In the genomic region with DNA sequence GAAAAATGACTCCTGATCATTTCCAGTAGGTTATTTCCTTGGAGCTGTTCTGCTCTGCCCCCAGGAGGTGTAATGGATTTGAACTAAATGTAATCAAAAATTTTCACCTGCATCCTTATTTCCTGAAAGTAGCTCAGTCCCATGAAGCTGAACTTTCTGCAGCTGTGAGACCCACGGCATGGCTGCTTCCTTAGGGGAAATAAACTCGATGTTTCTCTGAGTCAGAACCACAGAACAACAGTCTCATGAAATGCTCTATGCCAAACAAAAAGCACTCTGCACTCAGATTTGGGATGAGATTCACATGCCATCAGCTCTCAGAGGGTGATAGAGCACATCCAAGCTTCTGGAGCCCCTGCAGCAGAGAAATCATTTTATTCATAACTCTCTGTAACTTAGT, we compare ENCODE assay signal across 27 cellular contexts.
A peak's percentile ranks its signal among the peaks of the same experiment; 100 is the strongest.
DNase-seq lines count a peak whose midpoint lies in the region; ATAC-seq, FAIRE-seq and TF ChIP-seq lines count a peak whose summit lies in the region.
"Had no signal": no experiment of that assay in that cellular context is flagged by ENCODE, and none has a peak within 500 bp of the region (broad histone marks: within the 10 kb centered on the region; RNA-seq: fewer than 3 reads in every experiment).

No MANE protein-coding gene starts in this region.

- H3K4me1 ChIP-seq in GM23338 (ENCODE audit: insufficient read depth) (peaks cover 13% of the 10 kb centered on the region), K562 (replicated peaks in 1 of 2; ENCODE audit: control insufficient read depth in 2 of 2, insufficient read depth in 2 of 2, low read length in 2 of 2) (no peaks in the 10 kb centered on the region)
- H3K4me1 ChIP-seq: left ventricle myocardium inferior, prostate gland, upper lobe of left lung had no signal

- no peaks in the 10 kb centered on the region; the same call in 2 of the 3 replicates for H3K36me3 Mint-ChIP-seq in GM23338 (ENCODE audit: low read depth)
- H3K36me3 Mint-ChIP-seq in memory B cell, result peaks cover 48% of the 10 kb centered on the region
- H3K36me3 Mint-ChIP-seq in stimulated activated naive B cell treated with anti-CD40 and anti-IgM and Interleukin-4, amounts not matched to agents 10 μg/mL and 1 μg/mL and 100 μg/mL, for 72 hours, result peaks cover 12 to 20% of the 10 kb centered on the region in 2 donors
- H3K36me3 Mint-ChIP-seq in nephron progenitor cell (ENCODE audit: low read depth), result no peaks in the 10 kb centered on the region

- TF ChIP-seq POLR2A in K562 (conservative IDR thresholded peaks at IDR 0.05) (no peak), GM18505 (IDR thresholded peaks at IDR 0.05; ENCODE audit: borderline replicate concordance, extremely low read depth, insufficient read depth, insufficient read length) (no peak)

- intact Hi-C loops in K562 (cut with micrococcal nuclease), result no loop called here

- no peaks in the 10 kb centered on the region for H3F3A ChIP-seq in GM23338 (replicated peaks; ENCODE audit: low read depth)

- ATAC-seq in GM23338 (no peak), K562 (no peak), memory B cell (ENCODE audit: low read depth) (no peak), GM18505 (IDR thresholded peaks at IDR 0.05; ENCODE audit: unreplicated experiment) (no peak)
- ATAC-seq in stimulated activated naive B cell treated with anti-CD40 and anti-IgM and Interleukin-4, amounts not matched to agents 10 μg/mL and 1 μg/mL and 100 μg/mL, for 72 hours (replicated peaks), result peak; percentile 62 to 66
- ATAC-seq: activated CD8-positive, alpha-beta T cell treated with anti-CD3 and anti-CD28 coated beads, Interleukin-2, amount 10 ng/mL, durations not matched to agents 7 days and 5 days had no signal

- in situ Hi-C loops in K562 (cut with MboI), result no loop called here

- peak overlapping the region; percentile 57; the same call in 1 of the 2 replicates for H2AFZ ChIP-seq in GM23338
- H2AFZ ChIP-seq in K562 (ENCODE audit: low read depth, low read length), result no peak overlapping the region

- H3K9me3 Mint-ChIP-seq in GM23338, result no peaks in the 10 kb centered on the region; the same call in 2 of the 3 replicates
- peaks cover 1% of the 10 kb centered on the region for H3K9me3 Mint-ChIP-seq in memory B cell
- H3K9me3 Mint-ChIP-seq in stimulated activated naive B cell treated with anti-CD40 and anti-IgM and Interleukin-4, amounts not matched to agents 10 μg/mL and 1 μg/mL and 100 μg/mL, for 72 hours, result peaks cover 4% of the 10 kb centered on the region in 2 donors
- no peaks in the 10 kb centered on the region for H3K9me3 Mint-ChIP-seq in nephron progenitor cell
- H3K9me3 Mint-ChIP-seq: activated naive CD4-positive, alpha-beta T cell treated with anti-CD3 and anti-CD28 coated beads for 36 hours; T-helper 2 cell treated with Interferon-gamma antibody and Interleukin-4, amounts not matched to agents 5 μg/mL and 100 μg/mL, for 36 hours had no signal

- H3K79me2 ChIP-seq in GM23338 (replicated peaks; ENCODE audit: insufficient read depth) (no peaks in the 10 kb centered on the region), K562 (ENCODE audit: control insufficient read depth, insufficient read depth, low read length) (no peaks in the 10 kb centered on the region)

- H3K27me3 Mint-ChIP-seq in GM23338 (ENCODE audit: insufficient read depth, low read depth, poor library complexity) (no peaks in the 10 kb centered on the region), memory B cell (no peaks in the 10 kb centered on the region), nephron progenitor cell (ENCODE audit: low read depth, poor library complexity) (peaks cover 9% of the 10 kb centered on the region)
- no peaks in the 10 kb centered on the region for H3K27me3 Mint-ChIP-seq in stimulated activated naive B cell treated with anti-CD40 and anti-IgM and Interleukin-4, amounts not matched to agents 10 μg/mL and 1 μg/mL and 100 μg/mL, for 72 hours
- H3K27me3 Mint-ChIP-seq: CD4-positive, CD25-positive, alpha-beta regulatory T cell had no signal

- H3K4me1 Mint-ChIP-seq in GM23338, result peaks cover 10% of the 10 kb centered on the region
- peaks cover 56% of the 10 kb centered on the region for H3K4me1 Mint-ChIP-seq in memory B cell
- H3K4me1 Mint-ChIP-seq in stimulated activated naive B cell treated with anti-CD40 and anti-IgM and Interleukin-4, amounts not matched to agents 10 μg/mL and 1 μg/mL and 100 μg/mL, for 72 hours, result peaks cover 44 to 75% of the 10 kb centered on the region in 2 donors
- no peaks in the 10 kb centered on the region for H3K4me1 Mint-ChIP-seq in nephron progenitor cell

- 3% methylated on average over 2 of the region's 2 CpGs for WGBS in K562 (ENCODE audit: insufficient coverage, low coverage, missing lambda C conversion rate)

- no peak for TF ChIP-seq EP300 in K562 (IDR thresholded peaks at IDR 0.05; ENCODE audit: low read length)

- POLR2A ChIA-PET in K562 (lab: Yijun Ruan, JAX), result interaction anchor here (1.3 to 1.4 kb wide), 3 partner anchors 11 to 333 kb away, joined by 4 to 6 read pairs (median 6); partner anchors contain the start of gene BTG1

- 0 out of 2 replicates have a peak, but pooled peaks cover 5% of the 10 kb centered on the region for H3K9me2 ChIP-seq in GM23338 (ENCODE audit: insufficient read depth)

- H3K4me3 Mint-ChIP-seq in GM23338, result no peak overlapping the region
- peak overlapping the region; percentile 29 for H3K4me3 Mint-ChIP-seq in memory B cell
- peak overlapping the region; percentile 34 to 39 for H3K4me3 Mint-ChIP-seq in stimulated activated naive B cell treated with anti-CD40 and anti-IgM and Interleukin-4, amounts not matched to agents 10 μg/mL and 1 μg/mL and 100 μg/mL, for 72 hours
- no peak overlapping the region for H3K4me3 Mint-ChIP-seq in nephron progenitor cell
- H3K4me3 Mint-ChIP-seq: activated CD8-positive, alpha-beta T cell treated with anti-CD3 and anti-CD28 coated beads, Interleukin-2, amount 10 ng/mL, durations not matched to agents 7 days and 5 days; activated naive CD4-positive, alpha-beta T cell treated with anti-CD3 and anti-CD28 coated beads for 36 hours; CD4-positive, CD25-positive, alpha-beta regulatory T cell; T-helper 2 cell treated with Interferon-gamma antibody and Interleukin-4, amounts not matched to agents 5 μg/mL and 100 μg/mL, for 36 hours had no signal

- BruUV-seq in K562 (replicated peaks; lab: Mats Ljungman, UMichigan), result no TSS peak

- no peak for DNase-seq in GM23338 (ENCODE audit: low spot score)
- no peak for DNase-seq in K562 (ENCODE audit: extremely low read depth in 1 of 4, low spot score in 3 of 4)
- no peak for DNase-seq in memory B cell (ENCODE audit: low spot score in 2 of 2)
- no peak for DNase-seq in stimulated activated naive B cell treated with anti-CD40 and anti-IgM and Interleukin-4, amounts not matched to agents 10 μg/mL and 1 μg/mL and 100 μg/mL, for 72 hours
- no peak for DNase-seq in LoVo (ENCODE audit: low spot score)
- no peak for DNase-seq in nephron progenitor cell
- DNase-seq: activated CD8-positive, alpha-beta T cell treated with anti-CD3 and anti-CD28 coated beads, Interleukin-2, amount 10 ng/mL, durations not matched to agents 7 days and 5 days; activated naive CD4-positive, alpha-beta T cell treated with anti-CD3 and anti-CD28 coated beads for 36 hours; Calu3; CD4-positive, CD25-positive, alpha-beta regulatory T cell; central memory CD4-positive, alpha-beta T cell; cortex of kidney; islet precursor cell; Karpas-422; left ventricle myocardium inferior; NCI-H146; NCI-H2107; NCI-H774; SIG-M5; sigmoid colon; stimulated activated CD4-positive, alpha-beta T cell treated with anti-CD3 and anti-CD28 coated beads, Interleukin-4, amount 100 ng/mL, for 4 hours; upper lobe of left lung had no signal

- H3K27ac ChIP-seq in GM23338 (ENCODE audit: low read depth) (no peak overlapping the region), K562 (ENCODE audit: extremely low read depth, low read depth, low read length) (no peak overlapping the region)
- H3K27ac ChIP-seq: left ventricle myocardium inferior, prostate gland, upper lobe of left lung had no signal

- H4K20me1 ChIP-seq in GM23338 (replicated peaks; ENCODE audit: insufficient read depth) (no peaks in the 10 kb centered on the region), K562 (replicated peaks; ENCODE audit: control insufficient read depth, insufficient read depth, low read length) (no peaks in the 10 kb centered on the region)

- no peak overlapping the region for H3K27ac Mint-ChIP-seq in GM23338
- H3K27ac Mint-ChIP-seq in memory B cell, result peak overlapping the region; percentile 69
- peak overlapping the region; percentile 63 for H3K27ac Mint-ChIP-seq in stimulated activated naive B cell treated with anti-CD40 and anti-IgM and Interleukin-4, amounts not matched to agents 10 μg/mL and 1 μg/mL and 100 μg/mL, for 72 hours
- H3K27ac Mint-ChIP-seq in nephron progenitor cell, result no peak overlapping the region
- H3K27ac Mint-ChIP-seq: activated CD8-positive, alpha-beta T cell treated with anti-CD3 and anti-CD28 coated beads, Interleukin-2, amount 10 ng/mL, durations not matched to agents 7 days and 5 days; activated naive CD4-positive, alpha-beta T cell treated with anti-CD3 and anti-CD28 coated beads for 36 hours; CD4-positive, CD25-positive, alpha-beta regulatory T cell; T-helper 2 cell treated with Interferon-gamma antibody and Interleukin-4, amounts not matched to agents 5 μg/mL and 100 μg/mL, for 36 hours had no signal

- no peaks in the 10 kb centered on the region for H3K9me3 ChIP-seq in K562 (replicated peaks; ENCODE audit: control insufficient read depth, insufficient read depth, low read depth, low read length)
- H3K9me3 ChIP-seq: prostate gland, sigmoid colon, upper lobe of left lung had no signal

- H3K27me3 ChIP-seq in GM23338 (ENCODE audit: insufficient read depth) (no peaks in the 10 kb centered on the region), K562 (ENCODE audit: control insufficient read depth in 2 of 2, insufficient read depth in 2 of 2, low read length in 2 of 2) (no peaks in the 10 kb centered on the region)
- H3K27me3 ChIP-seq: sigmoid colon, upper lobe of left lung had no signal

- H3K4me3 ChIP-seq in GM23338, result no peak overlapping the region
- no peak overlapping the region for H3K4me3 ChIP-seq in K562
- H3K4me3 ChIP-seq: left ventricle myocardium inferior, prostate gland, sigmoid colon, upper lobe of left lung had no signal

- H3K9ac ChIP-seq in K562 (ENCODE audit: insufficient read depth in 1 of 2, low read depth in 2 of 2, low read length in 2 of 2), result no peak overlapping the region

- peak; percentile 6 for FAIRE-seq in K562 (lab: Jason Lieb, UNC)
- FAIRE-seq: endometrium, RCC 7860 had no signal

- CTCF ChIA-PET in K562 (lab: Yijun Ruan, JAX; ENCODE audit: low intra/inter-chr PET ratio), result no interaction called here

- H3K9me1 ChIP-seq in K562 (ENCODE audit: control insufficient read depth, insufficient read depth, low read length), result no peaks in the 10 kb centered on the region

- H3K36me3 ChIP-seq in GM23338 (ENCODE audit: insufficient read depth) (no peaks in the 10 kb centered on the region), K562 (ENCODE audit: control insufficient read depth, insufficient read depth, low read length) (no peaks in the 10 kb centered on the region)
- H3K36me3 ChIP-seq: left ventricle myocardium inferior, prostate gland, sigmoid colon, upper lobe of left lung had no signal

- no peak overlapping the region for H3K4me2 ChIP-seq in GM23338
- H3K4me2 ChIP-seq in K562 (ENCODE audit: insufficient read depth, low read length), result no peak overlapping the region

- 0 out of 4 replicates have a peak, but pooled peaks of 1 of the 2 experiments have one; percentile 13 for TF ChIP-seq RAD21 in K562 (CRISPR knock-in tag; conservative IDR thresholded peaks at IDR 0.05 in 1 of 2, IDR thresholded peaks at IDR 0.05 in 1 of 2)

- TF ChIP-seq CTCF in GM23338 (conservative IDR thresholded peaks at IDR 0.05; ENCODE audit: low read depth in 2 of 2), result no peak
- TF ChIP-seq CTCF in K562 (IDR thresholded peaks at IDR 0.05 in 2 of 3, conservative IDR thresholded peaks at IDR 0.05 in 1 of 3; ENCODE audit: insufficient read depth in 2 of 3, low read depth in 1 of 3, low read length in 3 of 3), result no peak
- TF ChIP-seq CTCF in nephron progenitor cell (IDR thresholded peaks at IDR 0.05), result no peak

Comparison
In these comparisons a context has a peak if more than half of its experiments do, and no peak if none do; other contexts are left out.
1. ATAC-seq: peak in stimulated activated naive B cell treated with anti-CD40 and anti-IgM and Interleukin-4, amounts not matched to agents 10 μg/mL and 1 μg/mL and 100 μg/mL, for 72 hours (2 of 2); none in GM23338 (single experiment), K562 (single experiment), memory B cell (single experiment) and GM18505 (single experiment).
2. H3K27ac Mint-ChIP-seq: peak in memory B cell (single experiment) and stimulated activated naive B cell treated with anti-CD40 and anti-IgM and Interleukin-4, amounts not matched to agents 10 μg/mL and 1 μg/mL and 100 μg/mL, for 72 hours (single experiment); none in GM23338 (single experiment) and nephron progenitor cell (single experiment).
3. H3K4me3 Mint-ChIP-seq: peak in memory B cell (single experiment) and stimulated activated naive B cell treated with anti-CD40 and anti-IgM and Interleukin-4, amounts not matched to agents 10 μg/mL and 1 μg/mL and 100 μg/mL, for 72 hours (2 of 2); none in GM23338 (single experiment) and nephron progenitor cell (single experiment).